Comparison of ENCODE assay signal across 1 cellular context in genomic region chr2:233853353-233853752, GRCh38.
TF ChIP-seq lines count a peak whose summit lies in the region.

No MANE protein-coding gene starts in this region.

TF ChIP-seq in WTC11, 78 proteins besides CTCF, POLR2A, EP300 and RAD21 (continued from another document):
- TF ChIP-seq USF1 (CRISPR knock-in tag; IDR thresholded peaks at IDR 0.05) (no peak), CDX4 (CRISPR knock-in tag; IDR thresholded peaks at IDR 0.05; ENCODE audit: borderline replicate concordance) (no peak), SOX15 (CRISPR knock-in tag; IDR thresholded peaks at IDR 0.05) (no peak), MXD4 (CRISPR knock-in tag; IDR thresholded peaks at IDR 0.05; ENCODE audit: borderline replicate concordance) (no peak)
- TF ChIP-seq, protein P1, sequence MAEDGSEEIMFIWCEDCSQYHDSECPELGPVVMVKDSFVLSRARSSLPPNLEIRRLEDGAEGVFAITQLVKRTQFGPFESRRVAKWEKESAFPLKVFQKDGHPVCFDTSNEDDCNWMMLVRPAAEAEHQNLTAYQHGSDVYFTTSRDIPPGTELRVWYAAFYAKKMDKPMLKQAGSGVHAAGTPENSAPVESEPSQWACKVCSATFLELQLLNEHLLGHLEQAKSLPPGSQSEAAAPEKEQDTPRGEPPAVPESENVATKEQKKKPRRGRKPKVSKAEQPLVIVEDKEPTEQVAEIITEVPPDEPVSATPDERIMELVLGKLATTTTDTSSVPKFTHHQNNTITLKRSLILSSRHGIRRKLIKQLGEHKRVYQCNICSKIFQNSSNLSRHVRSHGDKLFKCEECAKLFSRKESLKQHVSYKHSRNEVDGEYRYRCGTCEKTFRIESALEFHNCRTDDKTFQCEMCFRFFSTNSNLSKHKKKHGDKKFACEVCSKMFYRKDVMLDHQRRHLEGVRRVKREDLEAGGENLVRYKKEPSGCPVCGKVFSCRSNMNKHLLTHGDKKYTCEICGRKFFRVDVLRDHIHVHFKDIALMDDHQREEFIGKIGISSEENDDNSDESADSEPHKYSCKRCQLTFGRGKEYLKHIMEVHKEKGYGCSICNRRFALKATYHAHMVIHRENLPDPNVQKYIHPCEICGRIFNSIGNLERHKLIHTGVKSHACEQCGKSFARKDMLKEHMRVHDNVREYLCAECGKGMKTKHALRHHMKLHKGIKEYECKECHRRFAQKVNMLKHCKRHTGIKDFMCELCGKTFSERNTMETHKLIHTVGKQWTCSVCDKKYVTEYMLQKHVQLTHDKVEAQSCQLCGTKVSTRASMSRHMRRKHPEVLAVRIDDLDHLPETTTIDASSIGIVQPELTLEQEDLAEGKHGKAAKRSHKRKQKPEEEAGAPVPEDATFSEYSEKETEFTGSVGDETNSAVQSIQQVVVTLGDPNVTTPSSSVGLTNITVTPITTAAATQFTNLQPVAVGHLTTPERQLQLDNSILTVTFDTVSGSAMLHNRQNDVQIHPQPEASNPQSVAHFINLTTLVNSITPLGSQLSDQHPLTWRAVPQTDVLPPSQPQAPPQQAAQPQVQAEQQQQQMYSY (CRISPR knock-in tag; IDR thresholded peaks at IDR 0.05): no peak
- TF ChIP-seq, protein P2, sequence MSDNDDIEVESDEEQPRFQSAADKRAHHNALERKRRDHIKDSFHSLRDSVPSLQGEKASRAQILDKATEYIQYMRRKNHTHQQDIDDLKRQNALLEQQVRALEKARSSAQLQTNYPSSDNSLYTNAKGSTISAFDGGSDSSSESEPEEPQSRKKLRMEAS (CRISPR knock-in tag; IDR thresholded peaks at IDR 0.05): no peak
- TF ChIP-seq, protein P3, sequence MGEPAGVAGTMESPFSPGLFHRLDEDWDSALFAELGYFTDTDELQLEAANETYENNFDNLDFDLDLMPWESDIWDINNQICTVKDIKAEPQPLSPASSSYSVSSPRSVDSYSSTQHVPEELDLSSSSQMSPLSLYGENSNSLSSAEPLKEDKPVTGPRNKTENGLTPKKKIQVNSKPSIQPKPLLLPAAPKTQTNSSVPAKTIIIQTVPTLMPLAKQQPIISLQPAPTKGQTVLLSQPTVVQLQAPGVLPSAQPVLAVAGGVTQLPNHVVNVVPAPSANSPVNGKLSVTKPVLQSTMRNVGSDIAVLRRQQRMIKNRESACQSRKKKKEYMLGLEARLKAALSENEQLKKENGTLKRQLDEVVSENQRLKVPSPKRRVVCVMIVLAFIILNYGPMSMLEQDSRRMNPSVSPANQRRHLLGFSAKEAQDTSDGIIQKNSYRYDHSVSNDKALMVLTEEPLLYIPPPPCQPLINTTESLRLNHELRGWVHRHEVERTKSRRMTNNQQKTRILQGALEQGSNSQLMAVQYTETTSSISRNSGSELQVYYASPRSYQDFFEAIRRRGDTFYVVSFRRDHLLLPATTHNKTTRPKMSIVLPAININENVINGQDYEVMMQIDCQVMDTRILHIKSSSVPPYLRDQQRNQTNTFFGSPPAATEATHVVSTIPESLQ (CRISPR knock-in tag; IDR thresholded peaks at IDR 0.05): no peak
